In genomic region chr1:226679853-226680516, GRCh38 we compare ENCODE assay signal across 1 cellular context.
A peak's percentile ranks its signal among the peaks of the same experiment; 100 is the strongest.
TF ChIP-seq lines count a peak whose summit lies in the region.

No MANE protein-coding gene starts in this region.

TF ChIP-seq in GM12878, 131 proteins besides CTCF, POLR2A, EP300 and RAD21 (continued from another document and continues in another):
- no peak for TF ChIP-seq MLLT1 (IDR thresholded peaks at IDR 0.05)
- no peak for TF ChIP-seq ZNF384 (IDR thresholded peaks at IDR 0.05; ENCODE audit: borderline replicate concordance, low read depth, low read length)
- no peak for TF ChIP-seq CHD2 (IDR thresholded peaks at IDR 0.05; ENCODE audit: borderline replicate concordance, low read depth, low read length)
- TF ChIP-seq EED (IDR thresholded peaks at IDR 0.05; ENCODE audit: low read depth), result peak; percentile 47; the same call in 1 of the 2 replicates
- peak; percentile 28; the same call in 1 of the 2 replicates for TF ChIP-seq RUNX3 (IDR thresholded peaks at IDR 0.05; ENCODE audit: low read length)
- TF ChIP-seq POLR2AphosphoS2 (IDR thresholded peaks at IDR 0.05; ENCODE audit: low read depth, low read length), result no peak
- TF ChIP-seq USF1 (IDR thresholded peaks at IDR 0.05; ENCODE audit: borderline replicate concordance, extremely low read length, insufficient read depth, low read depth, low read length), result peak; percentile 84
- TF ChIP-seq, protein P1, sequence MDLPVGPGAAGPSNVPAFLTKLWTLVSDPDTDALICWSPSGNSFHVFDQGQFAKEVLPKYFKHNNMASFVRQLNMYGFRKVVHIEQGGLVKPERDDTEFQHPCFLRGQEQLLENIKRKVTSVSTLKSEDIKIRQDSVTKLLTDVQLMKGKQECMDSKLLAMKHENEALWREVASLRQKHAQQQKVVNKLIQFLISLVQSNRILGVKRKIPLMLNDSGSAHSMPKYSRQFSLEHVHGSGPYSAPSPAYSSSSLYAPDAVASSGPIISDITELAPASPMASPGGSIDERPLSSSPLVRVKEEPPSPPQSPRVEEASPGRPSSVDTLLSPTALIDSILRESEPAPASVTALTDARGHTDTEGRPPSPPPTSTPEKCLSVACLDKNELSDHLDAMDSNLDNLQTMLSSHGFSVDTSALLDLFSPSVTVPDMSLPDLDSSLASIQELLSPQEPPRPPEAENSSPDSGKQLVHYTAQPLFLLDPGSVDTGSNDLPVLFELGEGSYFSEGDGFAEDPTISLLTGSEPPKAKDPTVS (IDR thresholded peaks at IDR 0.05; ENCODE audit: low read depth, low read length), result no peak
- no peak; the same call in 1 of the 2 replicates for TF ChIP-seq ZNF207 (IDR thresholded peaks at IDR 0.05; ENCODE audit: borderline replicate concordance)
- TF ChIP-seq STAT1 (conservative IDR thresholded peaks at IDR 0.05), result no peak
- TF ChIP-seq CREB1 (IDR thresholded peaks at IDR 0.05; ENCODE audit: low read depth), result peak; percentile 73
- TF ChIP-seq MYB (IDR thresholded peaks at IDR 0.05; ENCODE audit: borderline replicate concordance, low read depth, low read length), result no peak
- TF ChIP-seq ESRRA (IDR thresholded peaks at IDR 0.05; ENCODE audit: low read length), result no peak
- TF ChIP-seq, protein P2, sequence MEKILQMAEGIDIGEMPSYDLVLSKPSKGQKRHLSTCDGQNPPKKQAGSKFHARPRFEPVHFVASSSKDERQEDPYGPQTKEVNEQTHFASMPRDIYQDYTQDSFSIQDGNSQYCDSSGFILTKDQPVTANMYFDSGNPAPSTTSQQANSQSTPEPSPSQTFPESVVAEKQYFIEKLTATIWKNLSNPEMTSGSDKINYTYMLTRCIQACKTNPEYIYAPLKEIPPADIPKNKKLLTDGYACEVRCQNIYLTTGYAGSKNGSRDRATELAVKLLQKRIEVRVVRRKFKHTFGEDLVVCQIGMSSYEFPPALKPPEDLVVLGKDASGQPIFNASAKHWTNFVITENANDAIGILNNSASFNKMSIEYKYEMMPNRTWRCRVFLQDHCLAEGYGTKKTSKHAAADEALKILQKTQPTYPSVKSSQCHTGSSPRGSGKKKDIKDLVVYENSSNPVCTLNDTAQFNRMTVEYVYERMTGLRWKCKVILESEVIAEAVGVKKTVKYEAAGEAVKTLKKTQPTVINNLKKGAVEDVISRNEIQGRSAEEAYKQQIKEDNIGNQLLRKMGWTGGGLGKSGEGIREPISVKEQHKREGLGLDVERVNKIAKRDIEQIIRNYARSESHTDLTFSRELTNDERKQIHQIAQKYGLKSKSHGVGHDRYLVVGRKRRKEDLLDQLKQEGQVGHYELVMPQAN (conservative IDR thresholded peaks at IDR 0.05), result 0 out of 2 replicates have a peak, but pooled peaks have one; percentile 31
- TF ChIP-seq, protein P3, sequence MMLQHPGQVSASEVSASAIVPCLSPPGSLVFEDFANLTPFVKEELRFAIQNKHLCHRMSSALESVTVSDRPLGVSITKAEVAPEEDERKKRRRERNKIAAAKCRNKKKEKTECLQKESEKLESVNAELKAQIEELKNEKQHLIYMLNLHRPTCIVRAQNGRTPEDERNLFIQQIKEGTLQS (IDR thresholded peaks at IDR 0.05; ENCODE audit: borderline replicate concordance, extremely low read depth, low read depth, low read length), result peak; percentile 24; the same call in 1 of the 2 replicates
- no peak for TF ChIP-seq ZNF687 (IDR thresholded peaks at IDR 0.05)
- TF ChIP-seq WRNIP1 (IDR thresholded peaks at IDR 0.05; ENCODE audit: borderline replicate concordance, low read depth, low read length), result no peak
- peak; percentile 59 for TF ChIP-seq CREM (IDR thresholded peaks at IDR 0.05; ENCODE audit: low read depth)
- TF ChIP-seq TCF7 (IDR thresholded peaks at IDR 0.05; ENCODE audit: borderline replicate concordance), result no peak
- TF ChIP-seq, protein P4, sequence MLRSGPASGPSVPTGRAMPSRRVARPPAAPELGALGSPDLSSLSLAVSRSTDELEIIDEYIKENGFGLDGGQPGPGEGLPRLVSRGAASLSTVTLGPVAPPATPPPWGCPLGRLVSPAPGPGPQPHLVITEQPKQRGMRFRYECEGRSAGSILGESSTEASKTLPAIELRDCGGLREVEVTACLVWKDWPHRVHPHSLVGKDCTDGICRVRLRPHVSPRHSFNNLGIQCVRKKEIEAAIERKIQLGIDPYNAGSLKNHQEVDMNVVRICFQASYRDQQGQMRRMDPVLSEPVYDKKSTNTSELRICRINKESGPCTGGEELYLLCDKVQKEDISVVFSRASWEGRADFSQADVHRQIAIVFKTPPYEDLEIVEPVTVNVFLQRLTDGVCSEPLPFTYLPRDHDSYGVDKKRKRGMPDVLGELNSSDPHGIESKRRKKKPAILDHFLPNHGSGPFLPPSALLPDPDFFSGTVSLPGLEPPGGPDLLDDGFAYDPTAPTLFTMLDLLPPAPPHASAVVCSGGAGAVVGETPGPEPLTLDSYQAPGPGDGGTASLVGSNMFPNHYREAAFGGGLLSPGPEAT (IDR thresholded peaks at IDR 0.05; ENCODE audit: low read depth), result peak; percentile 59
- peak; percentile 86 for TF ChIP-seq SPI1 (IDR thresholded peaks at IDR 0.05; ENCODE audit: borderline replicate concordance, insufficient read depth, low read depth, low read length)
- TF ChIP-seq BHLHE40 (IDR thresholded peaks at IDR 0.05; ENCODE audit: borderline replicate concordance in 1 of 2, low read depth in 2 of 2, low read length in 1 of 2), result peak; percentile 15 to 74; a peak in 2 of 4 replicates
- no peak for TF ChIP-seq ZSCAN29 (IDR thresholded peaks at IDR 0.05)
- no peak for TF ChIP-seq CEBPZ (IDR thresholded peaks at IDR 0.05; ENCODE audit: low read depth, low read length)
- no peak for TF ChIP-seq TCF12 (IDR thresholded peaks at IDR 0.05; ENCODE audit: low read depth, low read length)
- TF ChIP-seq ZBED1 (IDR thresholded peaks at IDR 0.05; ENCODE audit: borderline replicate concordance), result no peak
- TF ChIP-seq, protein P5, sequence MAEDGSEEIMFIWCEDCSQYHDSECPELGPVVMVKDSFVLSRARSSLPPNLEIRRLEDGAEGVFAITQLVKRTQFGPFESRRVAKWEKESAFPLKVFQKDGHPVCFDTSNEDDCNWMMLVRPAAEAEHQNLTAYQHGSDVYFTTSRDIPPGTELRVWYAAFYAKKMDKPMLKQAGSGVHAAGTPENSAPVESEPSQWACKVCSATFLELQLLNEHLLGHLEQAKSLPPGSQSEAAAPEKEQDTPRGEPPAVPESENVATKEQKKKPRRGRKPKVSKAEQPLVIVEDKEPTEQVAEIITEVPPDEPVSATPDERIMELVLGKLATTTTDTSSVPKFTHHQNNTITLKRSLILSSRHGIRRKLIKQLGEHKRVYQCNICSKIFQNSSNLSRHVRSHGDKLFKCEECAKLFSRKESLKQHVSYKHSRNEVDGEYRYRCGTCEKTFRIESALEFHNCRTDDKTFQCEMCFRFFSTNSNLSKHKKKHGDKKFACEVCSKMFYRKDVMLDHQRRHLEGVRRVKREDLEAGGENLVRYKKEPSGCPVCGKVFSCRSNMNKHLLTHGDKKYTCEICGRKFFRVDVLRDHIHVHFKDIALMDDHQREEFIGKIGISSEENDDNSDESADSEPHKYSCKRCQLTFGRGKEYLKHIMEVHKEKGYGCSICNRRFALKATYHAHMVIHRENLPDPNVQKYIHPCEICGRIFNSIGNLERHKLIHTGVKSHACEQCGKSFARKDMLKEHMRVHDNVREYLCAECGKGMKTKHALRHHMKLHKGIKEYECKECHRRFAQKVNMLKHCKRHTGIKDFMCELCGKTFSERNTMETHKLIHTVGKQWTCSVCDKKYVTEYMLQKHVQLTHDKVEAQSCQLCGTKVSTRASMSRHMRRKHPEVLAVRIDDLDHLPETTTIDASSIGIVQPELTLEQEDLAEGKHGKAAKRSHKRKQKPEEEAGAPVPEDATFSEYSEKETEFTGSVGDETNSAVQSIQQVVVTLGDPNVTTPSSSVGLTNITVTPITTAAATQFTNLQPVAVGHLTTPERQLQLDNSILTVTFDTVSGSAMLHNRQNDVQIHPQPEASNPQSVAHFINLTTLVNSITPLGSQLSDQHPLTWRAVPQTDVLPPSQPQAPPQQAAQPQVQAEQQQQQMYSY (CRISPR knock-in tag; IDR thresholded peaks at IDR 0.05), result no peak
- TF ChIP-seq SMARCA5 (IDR thresholded peaks at IDR 0.05), result no peak
- TF ChIP-seq, protein P6, sequence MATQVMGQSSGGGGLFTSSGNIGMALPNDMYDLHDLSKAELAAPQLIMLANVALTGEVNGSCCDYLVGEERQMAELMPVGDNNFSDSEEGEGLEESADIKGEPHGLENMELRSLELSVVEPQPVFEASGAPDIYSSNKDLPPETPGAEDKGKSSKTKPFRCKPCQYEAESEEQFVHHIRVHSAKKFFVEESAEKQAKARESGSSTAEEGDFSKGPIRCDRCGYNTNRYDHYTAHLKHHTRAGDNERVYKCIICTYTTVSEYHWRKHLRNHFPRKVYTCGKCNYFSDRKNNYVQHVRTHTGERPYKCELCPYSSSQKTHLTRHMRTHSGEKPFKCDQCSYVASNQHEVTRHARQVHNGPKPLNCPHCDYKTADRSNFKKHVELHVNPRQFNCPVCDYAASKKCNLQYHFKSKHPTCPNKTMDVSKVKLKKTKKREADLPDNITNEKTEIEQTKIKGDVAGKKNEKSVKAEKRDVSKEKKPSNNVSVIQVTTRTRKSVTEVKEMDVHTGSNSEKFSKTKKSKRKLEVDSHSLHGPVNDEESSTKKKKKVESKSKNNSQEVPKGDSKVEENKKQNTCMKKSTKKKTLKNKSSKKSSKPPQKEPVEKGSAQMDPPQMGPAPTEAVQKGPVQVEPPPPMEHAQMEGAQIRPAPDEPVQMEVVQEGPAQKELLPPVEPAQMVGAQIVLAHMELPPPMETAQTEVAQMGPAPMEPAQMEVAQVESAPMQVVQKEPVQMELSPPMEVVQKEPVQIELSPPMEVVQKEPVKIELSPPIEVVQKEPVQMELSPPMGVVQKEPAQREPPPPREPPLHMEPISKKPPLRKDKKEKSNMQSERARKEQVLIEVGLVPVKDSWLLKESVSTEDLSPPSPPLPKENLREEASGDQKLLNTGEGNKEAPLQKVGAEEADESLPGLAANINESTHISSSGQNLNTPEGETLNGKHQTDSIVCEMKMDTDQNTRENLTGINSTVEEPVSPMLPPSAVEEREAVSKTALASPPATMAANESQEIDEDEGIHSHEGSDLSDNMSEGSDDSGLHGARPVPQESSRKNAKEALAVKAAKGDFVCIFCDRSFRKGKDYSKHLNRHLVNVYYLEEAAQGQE (IDR thresholded peaks at IDR 0.05; ENCODE audit: low read depth, low read length), result no peak
- peak; percentile 78 for TF ChIP-seq HDGF (IDR thresholded peaks at IDR 0.05)
- no peak for TF ChIP-seq HDAC6 (IDR thresholded peaks at IDR 0.05; ENCODE audit: unreplicated experiment)
